13 cellular contexts compared by ENCODE assay signal in genomic region chr9:96852676-96853075, GRCh38. TPM values are rescaled to one million over a fixed set of nuclear protein-coding genes. Genes with fewer than 3 reads are reported as not detected.
DNase-seq lines count a peak whose midpoint lies in the region; ATAC-seq, FAIRE-seq and TF ChIP-seq lines count a peak whose summit lies in the region.
"Had no signal": no experiment of that assay in that cellular context is flagged by ENCODE, and none has a peak within 500 bp of the region (broad histone marks: within the 10 kb centered on the region; RNA-seq: fewer than 3 reads in every experiment).

No MANE protein-coding gene starts in this region.

- peaks cover 15% of the 10 kb centered on the region for H3K79me2 ChIP-seq in endothelial cell of umbilical vein (ENCODE audit: control insufficient read depth, insufficient read depth, low read length)

- peak overlapping the region; percentile 4 for H3K4me2 ChIP-seq in endothelial cell of umbilical vein (ENCODE audit: insufficient read depth, low read length)

- H3K4me1 Mint-ChIP-seq in T-helper 2 cell treated with Interferon-gamma antibody and Interleukin-4, amounts not matched to agents 5 μg/mL and 100 μg/mL, for 36 hours (ENCODE audit: low read depth), result peaks cover 23% of the 10 kb centered on the region

- H3K27ac ChIP-seq in RWPE2 (ENCODE audit: poor library complexity, severe bottlenecking) (peak overlapping the region; percentile 27), endothelial cell of umbilical vein (ENCODE audit: insufficient read depth, low read depth, low read length) (no peak overlapping the region), gastrocnemius medialis (peak overlapping the region in 1 of 4 donors; percentile 81)
- H3K27ac ChIP-seq: transverse colon, WERI-Rb-1 had no signal

- peaks cover 10% of the 10 kb centered on the region for H3K9me3 ChIP-seq in RWPE2 (ENCODE audit: severe bottlenecking)
- no peaks in the 10 kb centered on the region for H3K9me3 ChIP-seq in endothelial cell of umbilical vein (replicated peaks; ENCODE audit: control insufficient read depth, insufficient read depth, low read length)
- no peaks in the 10 kb centered on the region for H3K9me3 ChIP-seq in gastrocnemius medialis
- H3K9me3 ChIP-seq: gastroesophageal sphincter had no signal

- H4K20me1 ChIP-seq in endothelial cell of umbilical vein (replicated peaks; ENCODE audit: control insufficient read depth, extremely low read depth, insufficient read depth, low read length), result no peaks in the 10 kb centered on the region

- H3K9me3 Mint-ChIP-seq in T-helper 2 cell treated with Interferon-gamma antibody and Interleukin-4, amounts not matched to agents 5 μg/mL and 100 μg/mL, for 36 hours, result peaks cover 23% of the 10 kb centered on the region

- no peak for TF ChIP-seq CTCF in RWPE2 (IDR thresholded peaks at IDR 0.05; ENCODE audit: poor library complexity, severe bottlenecking)
- TF ChIP-seq CTCF in endothelial cell of umbilical vein (IDR thresholded peaks at IDR 0.05; ENCODE audit: extremely low read depth in 1 of 2, insufficient read depth in 1 of 2, low read depth in 1 of 2, low read length in 2 of 2), result no peak
- no peak for TF ChIP-seq CTCF in gastrocnemius medialis (IDR thresholded peaks at IDR 0.05 in 4 of 5, conservative IDR thresholded peaks at IDR 0.05 in 1 of 5)

- peaks cover 33% of the 10 kb centered on the region for H3K36me3 Mint-ChIP-seq in T-helper 2 cell treated with Interferon-gamma antibody and Interleukin-4, amounts not matched to agents 5 μg/mL and 100 μg/mL, for 36 hours (ENCODE audit: low read depth)

- dilution Hi-C loops in endothelial cell of umbilical vein (cut with MboI; ENCODE audit: extremely low pct_ligation_motif_present, low sequenced_read_pairs), result no loop called here

- no peak overlapping the region for H3K27ac Mint-ChIP-seq in T-helper 2 cell treated with Interferon-gamma antibody and Interleukin-4, amounts not matched to agents 5 μg/mL and 100 μg/mL, for 36 hours

- H3K4me1 ChIP-seq in RWPE2 (ENCODE audit: insufficient read depth, poor library complexity, severe bottlenecking), result peaks cover 17% of the 10 kb centered on the region
- peaks cover 11% of the 10 kb centered on the region for H3K4me1 ChIP-seq in endothelial cell of umbilical vein (ENCODE audit: control insufficient read depth, extremely low read depth, insufficient read depth, low read length)
- peaks cover 26% of the 10 kb centered on the region in 2 donors for H3K4me1 ChIP-seq in gastrocnemius medialis

- intact Hi-C loops in endothelial cell of umbilical vein (cut with micrococcal nuclease) (loop anchor here (5.0 kb wide), 1 partner anchor 75 kb away; the partner anchor contains the start of gene ZNF510), gastrocnemius medialis (cut with DNase I; ENCODE audit: low total_unique reads) (loop anchor here (5.0 to 10.0 kb wide), 4 partner anchors 75 to 782 kb away; partner anchors contain the start of genes NCBP1, TSTD2 and ZNF510), Right ventricle myocardium inferior (cut with DNase I) (no loop called here)

- POLR2A ChIA-PET in endothelial cell of umbilical vein (lab: Charles Lee), result no interaction called here

- no TSS peak for BruUV-seq in endothelial cell of umbilical vein (replicated peaks; lab: Mats Ljungman, UMichigan)

- no peak for DNase-seq in T-helper 2 cell treated with Interferon-gamma antibody and Interleukin-4, amounts not matched to agents 5 μg/mL and 100 μg/mL, for 36 hours (ENCODE audit: low spot score)
- DNase-seq in T-helper 2 cell, result no peak
- DNase-seq in RWPE2 (ENCODE audit: low spot score), result no peak
- DNase-seq in endothelial cell of umbilical vein (ENCODE audit: low read depth, low spot score), result no peak
- DNase-seq in gastrocnemius medialis, result no peak
- DNase-seq in Right ventricle myocardium inferior (ENCODE audit: missing footprints), result no peak
- DNase-seq: Kasumi-1, NCI-H526 treated with DMSO at 0.1 percent for 48 hours, transverse colon, WERI-Rb-1 had no signal

- peaks cover 17% of the 10 kb centered on the region for H3K27me3 Mint-ChIP-seq in T-helper 2 cell treated with Interferon-gamma antibody and Interleukin-4, amounts not matched to agents 5 μg/mL and 100 μg/mL, for 36 hours (ENCODE audit: low read depth)

- H3K9me1 ChIP-seq in endothelial cell of umbilical vein (replicated peaks; ENCODE audit: control insufficient read depth, extremely low read depth, insufficient read depth, low read length), result no peaks in the 10 kb centered on the region

- CTCF ChIA-PET in endothelial cell of umbilical vein (lab: Charles Lee), result no interaction called here

- no peak for FAIRE-seq in endothelial cell of umbilical vein (lab: Jason Lieb, UNC)

- H3K4me3 ChIP-seq in RWPE2 (ENCODE audit: severe bottlenecking) (no peak overlapping the region), endothelial cell of umbilical vein (replicated peaks in 1 of 3; ENCODE audit: insufficient read depth in 1 of 3, low read depth in 1 of 3, low read length in 3 of 3) (no peak overlapping the region), gastrocnemius medialis (peak overlapping the region; percentile 70 to 91 (median 88))

- H3K36me3 ChIP-seq in RWPE2 (ENCODE audit: low read depth) (peaks cover 7% of the 10 kb centered on the region; the same call in 1 of the 2 replicates), endothelial cell of umbilical vein (ENCODE audit: control insufficient read depth in 2 of 2, extremely low read depth in 1 of 2, insufficient read depth in 2 of 2, low read length in 2 of 2) (no peaks in the 10 kb centered on the region), gastrocnemius medialis (no peaks in the 10 kb centered on the region)
- H3K36me3 ChIP-seq: gastroesophageal sphincter, transverse colon had no signal

- ATAC-seq in RWPE2 (ENCODE audit: low read depth) (no peak), gastrocnemius medialis (no peak), Right ventricle myocardium inferior (no peak), GM18520 (IDR thresholded peaks at IDR 0.05; ENCODE audit: unreplicated experiment) (no peak), HG02938 (IDR thresholded peaks at IDR 0.05; ENCODE audit: unreplicated experiment) (no peak)
- ATAC-seq: gastroesophageal sphincter had no signal

- H3K4me3 Mint-ChIP-seq in T-helper 2 cell treated with Interferon-gamma antibody and Interleukin-4, amounts not matched to agents 5 μg/mL and 100 μg/mL, for 36 hours, result peak overlapping the region; percentile 100

- H3K9ac ChIP-seq in endothelial cell of umbilical vein (replicated peaks; ENCODE audit: extremely low read depth, insufficient read depth, low read length), result no peak overlapping the region

- in situ Hi-C loops in gastrocnemius medialis (cut with MboI; ENCODE audit: low sequenced_read_pairs in 4 of 4), result loop anchor here (10.0 to 25.0 kb wide), 7 partner anchors 252 to 760 kb away; partner anchors contain the start of gene TDRD7 (in 2 of the 4)

- TF ChIP-seq POLR2A in endothelial cell of umbilical vein (IDR thresholded peaks at IDR 0.05; ENCODE audit: low read depth, low read length), result no peak
- TF ChIP-seq POLR2A in gastrocnemius medialis (IDR thresholded peaks at IDR 0.05), result no peak

- H3K27me3 ChIP-seq in RWPE2 (ENCODE audit: insufficient read depth, poor library complexity, severe bottlenecking) (no peaks in the 10 kb centered on the region), endothelial cell of umbilical vein (ENCODE audit: control insufficient read depth in 2 of 2, insufficient read depth in 2 of 2, low read length in 2 of 2) (peaks cover 0 to 2% of the 10 kb centered on the region in 2 experiments), gastrocnemius medialis (no peaks in the 10 kb centered on the region)
- H3K27me3 ChIP-seq: gastroesophageal sphincter, transverse colon had no signal

- H2AFZ ChIP-seq in endothelial cell of umbilical vein (ENCODE audit: low read depth, low read length), result no peak overlapping the region

TF ChIP-seq in endothelial cell of umbilical vein, 7 proteins besides CTCF, POLR2A, EP300 and RAD21:
- no peak for TF ChIP-seq GATA2 (IDR thresholded peaks at IDR 0.05; ENCODE audit: insufficient read depth, insufficient read length, low read depth, low read length)

RNA-seq across cellular contexts. Expression of gene ZNF782, which starts 1.6 kb away (rescaled TPM):
- total RNA-seq in endothelial cell of umbilical vein, result 3.6 and 4.4 TPM in 2 replicates
- 0.62 and 0.97 TPM in 2 replicates for polyA plus RNA-seq in endothelial cell of umbilical vein
- 1.1 and 1.3 TPM in 2 replicates for polyA plus RNA-seq in endothelial cell of umbilical vein (2011; cell fraction: cytosol; rRNA removed)
- polyA plus RNA-seq in endothelial cell of umbilical vein (2011; cell fraction: nucleus; rRNA removed), result 5.5 and 8.9 TPM in 2 replicates
- polyA plus RNA-seq in endothelial cell of umbilical vein (2012), result 1.7 and 2.0 TPM in 2 replicates
- polyA minus RNA-seq in endothelial cell of umbilical vein, result 2.4 and 2.6 TPM in 2 replicates
- polyA minus RNA-seq in endothelial cell of umbilical vein (2011; cell fraction: cytosol; rRNA and poly(A)+ RNA removed), result 7.5 TPM
- polyA minus RNA-seq in endothelial cell of umbilical vein (2011; cell fraction: nucleus; rRNA and poly(A)+ RNA removed), result 10.0 and 13.7 TPM in 2 replicates
- total RNA-seq in gastrocnemius medialis, result 1 to 10 TPM; 4.0 to 8.4 (median 5.6) TPM
- 3.1 TPM for total RNA-seq in Right ventricle myocardium inferior

Comparison
In these comparisons a context has a peak if more than half of its experiments do, and no peak if none do; other contexts are left out.
1. H3K4me3 ChIP-seq: peak in gastrocnemius medialis (4 of 4); none in RWPE2 (single experiment) and endothelial cell of umbilical vein (0 of 3).